1 cellular context compared by ENCODE assay signal in genomic region chr1:40840526-40841323, GRCh38.
TF ChIP-seq lines count a peak whose summit lies in the region.

No MANE protein-coding gene starts in this region.

TF ChIP-seq in GM12878, 131 proteins besides CTCF, POLR2A, EP300 and RAD21:
- TF ChIP-seq BCL11A (IDR thresholded peaks at IDR 0.05; ENCODE audit: low read depth, low read length) (no peak), NR2F1 (conservative IDR thresholded peaks at IDR 0.05) (no peak), WRNIP1 (IDR thresholded peaks at IDR 0.05; ENCODE audit: borderline replicate concordance, low read depth, low read length) (no peak), TAF1 (IDR thresholded peaks at IDR 0.05; ENCODE audit: borderline replicate concordance, low read depth, low read length) (no peak), RELA (IDR thresholded peaks at IDR 0.05; ENCODE audit: borderline replicate concordance, partially characterized antibody) (no peak), STAT3 (IDR thresholded peaks at IDR 0.05; ENCODE audit: low read depth, low read length) (no peak), HDAC6 (IDR thresholded peaks at IDR 0.05; ENCODE audit: unreplicated experiment) (no peak), KDM1A (IDR thresholded peaks at IDR 0.05; ENCODE audit: borderline replicate concordance) (no peak), MEF2B (IDR thresholded peaks at IDR 0.05; ENCODE audit: partially characterized antibody, poor library complexity, severe bottlenecking) (no peak), PML (IDR thresholded peaks at IDR 0.05; ENCODE audit: low read length) (no peak), NFYA (IDR thresholded peaks at IDR 0.05; ENCODE audit: borderline replicate concordance, low read depth, low read length) (no peak), KLF5 (IDR thresholded peaks at IDR 0.05; ENCODE audit: partially characterized antibody) (no peak), ZNF207 (IDR thresholded peaks at IDR 0.05; ENCODE audit: borderline replicate concordance) (no peak), ZBTB11 (CRISPR knock-in tag; IDR thresholded peaks at IDR 0.05) (no peak)
- TF ChIP-seq, protein P1, sequence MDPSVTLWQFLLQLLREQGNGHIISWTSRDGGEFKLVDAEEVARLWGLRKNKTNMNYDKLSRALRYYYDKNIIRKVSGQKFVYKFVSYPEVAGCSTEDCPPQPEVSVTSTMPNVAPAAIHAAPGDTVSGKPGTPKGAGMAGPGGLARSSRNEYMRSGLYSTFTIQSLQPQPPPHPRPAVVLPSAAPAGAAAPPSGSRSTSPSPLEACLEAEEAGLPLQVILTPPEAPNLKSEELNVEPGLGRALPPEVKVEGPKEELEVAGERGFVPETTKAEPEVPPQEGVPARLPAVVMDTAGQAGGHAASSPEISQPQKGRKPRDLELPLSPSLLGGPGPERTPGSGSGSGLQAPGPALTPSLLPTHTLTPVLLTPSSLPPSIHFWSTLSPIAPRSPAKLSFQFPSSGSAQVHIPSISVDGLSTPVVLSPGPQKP (IDR thresholded peaks at IDR 0.05; ENCODE audit: low read depth, low read length) = no peak
- TF ChIP-seq, protein P2, sequence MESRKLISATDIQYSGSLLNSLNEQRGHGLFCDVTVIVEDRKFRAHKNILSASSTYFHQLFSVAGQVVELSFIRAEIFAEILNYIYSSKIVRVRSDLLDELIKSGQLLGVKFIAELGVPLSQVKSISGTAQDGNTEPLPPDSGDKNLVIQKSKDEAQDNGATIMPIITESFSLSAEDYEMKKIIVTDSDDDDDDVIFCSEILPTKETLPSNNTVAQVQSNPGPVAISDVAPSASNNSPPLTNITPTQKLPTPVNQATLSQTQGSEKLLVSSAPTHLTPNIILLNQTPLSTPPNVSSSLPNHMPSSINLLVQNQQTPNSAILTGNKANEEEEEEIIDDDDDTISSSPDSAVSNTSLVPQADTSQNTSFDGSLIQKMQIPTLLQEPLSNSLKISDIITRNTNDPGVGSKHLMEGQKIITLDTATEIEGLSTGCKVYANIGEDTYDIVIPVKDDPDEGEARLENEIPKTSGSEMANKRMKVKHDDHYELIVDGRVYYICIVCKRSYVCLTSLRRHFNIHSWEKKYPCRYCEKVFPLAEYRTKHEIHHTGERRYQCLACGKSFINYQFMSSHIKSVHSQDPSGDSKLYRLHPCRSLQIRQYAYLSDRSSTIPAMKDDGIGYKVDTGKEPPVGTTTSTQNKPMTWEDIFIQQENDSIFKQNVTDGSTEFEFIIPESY (IDR thresholded peaks at IDR 0.05) = no peak
TF ChIP-seq in GM12878: peak in this region for 0.
